ENCODE assay signal across 2 cellular contexts in genomic region chr10:63267414-63268138, GRCh38.
TF ChIP-seq lines count a peak whose summit lies in the region.

No MANE protein-coding gene starts in this region.

TF ChIP-seq in SK-N-SH, 30 proteins besides CTCF, POLR2A, EP300 and RAD21 (continued from another document and continues in another):
- TF ChIP-seq GABPA (IDR thresholded peaks at IDR 0.05; ENCODE audit: low read depth) (no peak), FOXM1 (IDR thresholded peaks at IDR 0.05; ENCODE audit: low read depth) (no peak), POLR2AphosphoS5 (IDR thresholded peaks at IDR 0.05; ENCODE audit: low read depth, low read length) (no peak), ZBTB33 (IDR thresholded peaks at IDR 0.05; ENCODE audit: borderline replicate concordance, low read depth) (no peak), IRF3 (IDR thresholded peaks at IDR 0.05; ENCODE audit: low read depth, low read length) (no peak), FOSL2 (IDR thresholded peaks at IDR 0.05; ENCODE audit: borderline replicate concordance, low read depth) (peak; percentile 50; the same call in 1 of the 2 replicates), TEAD4 (IDR thresholded peaks at IDR 0.05; ENCODE audit: borderline replicate concordance, insufficient read depth) (0 out of 2 replicates have a peak, but pooled peaks have one; percentile 39), MAX (IDR thresholded peaks at IDR 0.05; ENCODE audit: low read depth) (peak; percentile 69), JUND (IDR thresholded peaks at IDR 0.05) (peak; percentile 48), FOXJ3 (CRISPR knock-in tag; IDR thresholded peaks at IDR 0.05) (no peak), REST (IDR thresholded peaks at IDR 0.05; ENCODE audit: low read depth, low read length) (no peak), RCOR1 (IDR thresholded peaks at IDR 0.05; ENCODE audit: low read length) (no peak), MEF2A (IDR thresholded peaks at IDR 0.05; ENCODE audit: borderline replicate concordance, low read depth) (no peak), TCF12 (IDR thresholded peaks at IDR 0.05) (peak; percentile 73), TAF1 (IDR thresholded peaks at IDR 0.05; ENCODE audit: borderline replicate concordance, low read depth, low read length) (no peak; the same call in 1 of the 2 replicates), CHD2 (IDR thresholded peaks at IDR 0.05; ENCODE audit: low read length, partially characterized antibody) (no peak), SIN3A (IDR thresholded peaks at IDR 0.05; ENCODE audit: borderline replicate concordance, low read depth, low read length) (0 out of 2 replicates have a peak, but pooled peaks have one; percentile 58), USF2 (IDR thresholded peaks at IDR 0.05; ENCODE audit: borderline replicate concordance, low read depth, low read length) (no peak), MXI1 (IDR thresholded peaks at IDR 0.05; ENCODE audit: low read depth, low read length) (peak; percentile 62), RFX5 (IDR thresholded peaks at IDR 0.05; ENCODE audit: low read length) (no peak), USF1 (IDR thresholded peaks at IDR 0.05; ENCODE audit: borderline replicate concordance, low read depth) (no peak), RXRA (IDR thresholded peaks at IDR 0.05; ENCODE audit: borderline replicate concordance, low read depth) (no peak), GATA2 (CRISPR knock-in tag; IDR thresholded peaks at IDR 0.05) (no peak)

TF ChIP-seq in H1, 55 proteins besides CTCF, POLR2A, EP300 and RAD21 (continued from another document and continues in another):
- TF ChIP-seq ATF2 (IDR thresholded peaks at IDR 0.05; ENCODE audit: low read length): 0 out of 2 replicates have a peak, but pooled peaks have one; percentile 61
- TF ChIP-seq ZNF274 (IDR thresholded peaks at IDR 0.05; ENCODE audit: borderline replicate concordance, extremely low read depth, low read length): no peak
- TF ChIP-seq MAFK (IDR thresholded peaks at IDR 0.05; ENCODE audit: low read depth, low read length): no peak
- TF ChIP-seq TAF1 (IDR thresholded peaks at IDR 0.05; ENCODE audit: low read depth, low read length): peak; percentile 55; the same call in 1 of the 2 replicates
- no peak for TF ChIP-seq BRCA1 (IDR thresholded peaks at IDR 0.05; ENCODE audit: low read depth, low read length)
- TF ChIP-seq BCL11A (IDR thresholded peaks at IDR 0.05; ENCODE audit: low read depth in 2 of 2, low read length in 2 of 2): no peak
- no peak for TF ChIP-seq YY1 (IDR thresholded peaks at IDR 0.05; ENCODE audit: low read depth, low read length)
- TF ChIP-seq CTBP2 (IDR thresholded peaks at IDR 0.05; ENCODE audit: borderline replicate concordance, insufficient read depth, insufficient read length, low read length): no peak
- no peak; the same call in 1 of the 2 replicates for TF ChIP-seq TBP (IDR thresholded peaks at IDR 0.05; ENCODE audit: low read depth, low read length)
- TF ChIP-seq NRF1 (IDR thresholded peaks at IDR 0.05; ENCODE audit: low read depth, low read length): no peak
- TF ChIP-seq ASH2L (IDR thresholded peaks at IDR 0.05; ENCODE audit: low read length): no peak
- TF ChIP-seq JUN (IDR thresholded peaks at IDR 0.05; ENCODE audit: low read depth, low read length): no peak
- TF ChIP-seq SUZ12 (IDR thresholded peaks at IDR 0.05; ENCODE audit: low read length): no peak
- peak; percentile 42; the same call in 1 of the 2 replicates for TF ChIP-seq POLR2AphosphoS5 (IDR thresholded peaks at IDR 0.05; ENCODE audit: low read depth, low read length)
- no peak for TF ChIP-seq CREB1 (IDR thresholded peaks at IDR 0.05)
- TF ChIP-seq E2F6 (IDR thresholded peaks at IDR 0.05): no peak
- no peak for TF ChIP-seq NANOG (IDR thresholded peaks at IDR 0.05; ENCODE audit: insufficient read depth, low read depth, low read length, poor library complexity, severe bottlenecking)
- no peak for TF ChIP-seq USF2 (IDR thresholded peaks at IDR 0.05; ENCODE audit: low read length)
- peak; percentile 48 for TF ChIP-seq TAF7 (optimal IDR thresholded peaks at IDR 0.05; ENCODE audit: borderline replicate concordance, low read depth, low read length)
- 0 out of 2 replicates have a peak, but pooled peaks have one; percentile 8 for TF ChIP-seq CHD1 (IDR thresholded peaks at IDR 0.05; ENCODE audit: low read depth, low read length)
- no peak for TF ChIP-seq MAX (IDR thresholded peaks at IDR 0.05)
- no peak for TF ChIP-seq EGR1 (IDR thresholded peaks at IDR 0.05; ENCODE audit: borderline replicate concordance, low read depth, low read length)
- no peak for TF ChIP-seq GABPA (IDR thresholded peaks at IDR 0.05; ENCODE audit: borderline replicate concordance, insufficient read depth, low read length)
- TF ChIP-seq GTF2F1 (IDR thresholded peaks at IDR 0.05; ENCODE audit: borderline replicate concordance, low read depth, low read length): no peak
- TF ChIP-seq SAP30 (IDR thresholded peaks at IDR 0.05; ENCODE audit: insufficient read depth, insufficient replicate concordance, low read length): no peak
- TF ChIP-seq SIN3A (conservative IDR thresholded peaks at IDR 0.05 in 1 of 2, IDR thresholded peaks at IDR 0.05 in 1 of 2; ENCODE audit: low read depth in 1 of 2, low read length in 2 of 2): no peak
- no peak for TF ChIP-seq SIX5 (IDR thresholded peaks at IDR 0.05; ENCODE audit: low read depth, low read length)
- TF ChIP-seq TEAD4 (IDR thresholded peaks at IDR 0.05; ENCODE audit: low read depth, low read length): 0 out of 2 replicates have a peak, but pooled peaks have one; percentile 39
- no peak for TF ChIP-seq RXRA (IDR thresholded peaks at IDR 0.05; ENCODE audit: insufficient read depth, low read depth, low read length)
- peak; percentile 43; the same call in 1 of the 2 replicates for TF ChIP-seq PHF8 (conservative IDR thresholded peaks at IDR 0.05; ENCODE audit: low read depth, low read length)
- TF ChIP-seq HDAC2 (IDR thresholded peaks at IDR 0.05; ENCODE audit: borderline replicate concordance in 1 of 2, low read depth in 2 of 2, low read length in 2 of 2): no peak
- TF ChIP-seq SP1 (IDR thresholded peaks at IDR 0.05; ENCODE audit: low read depth, low read length): no peak
- TF ChIP-seq ATF3 (IDR thresholded peaks at IDR 0.05; ENCODE audit: insufficient read depth, low read depth, low read length): no peak
- TF ChIP-seq KDM5A (IDR thresholded peaks at IDR 0.05; ENCODE audit: low read length): no peak
- no peak for TF ChIP-seq JUND (IDR thresholded peaks at IDR 0.05; ENCODE audit: low read length)
- TF ChIP-seq SP2 (IDR thresholded peaks at IDR 0.05; ENCODE audit: low read length): no peak
- no peak for TF ChIP-seq EZH2 (IDR thresholded peaks at IDR 0.05; ENCODE audit: low read depth, low read length, severe bottlenecking)
- TF ChIP-seq CBX5 (IDR thresholded peaks at IDR 0.05; ENCODE audit: low read depth, low read length): no peak
- no peak for TF ChIP-seq POU5F1 (IDR thresholded peaks at IDR 0.05; ENCODE audit: low read depth, low read length)
- no peak for TF ChIP-seq RFX5 (IDR thresholded peaks at IDR 0.05; ENCODE audit: borderline replicate concordance, low read depth, low read length)
- no peak for TF ChIP-seq KDM1A (IDR thresholded peaks at IDR 0.05; ENCODE audit: borderline replicate concordance, low read length)
- no peak for TF ChIP-seq RBBP5 (IDR thresholded peaks at IDR 0.05; ENCODE audit: borderline replicate concordance, low read depth, low read length)
- no peak for TF ChIP-seq SP4 (IDR thresholded peaks at IDR 0.05; ENCODE audit: low read length)
- no peak for TF ChIP-seq SRF (IDR thresholded peaks at IDR 0.05; ENCODE audit: low read depth, low read length)
- no peak for TF ChIP-seq CEBPB (IDR thresholded peaks at IDR 0.05; ENCODE audit: low read depth, low read length)
- no peak for TF ChIP-seq CHD7 (IDR thresholded peaks at IDR 0.05; ENCODE audit: insufficient replicate concordance, low read length)
- TF ChIP-seq HDAC6 (IDR thresholded peaks at IDR 0.05; ENCODE audit: low read depth, low read length): no peak
